16 cellular contexts compared by ENCODE assay signal in the genomic region with DNA sequence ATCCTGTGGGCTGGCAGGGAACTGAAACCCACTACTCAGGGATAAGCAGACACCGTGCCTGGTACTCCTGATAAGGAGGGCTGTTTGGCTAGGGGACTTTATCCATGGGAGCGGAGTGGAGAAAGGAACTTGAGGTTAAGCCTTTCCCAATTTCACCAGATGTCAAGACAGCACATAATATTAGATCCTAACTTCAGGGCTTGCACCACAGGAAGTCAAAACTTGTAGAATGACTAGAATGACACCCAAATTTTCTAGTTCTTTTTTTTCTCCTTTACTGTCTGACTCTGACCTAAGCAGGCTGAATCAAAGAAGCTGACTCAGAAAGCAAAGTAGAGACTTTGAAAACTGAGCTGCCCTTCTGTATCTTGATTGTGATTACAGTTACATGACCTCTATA. TPM values are rescaled to one million over a fixed set of nuclear protein-coding genes. Genes with fewer than 3 reads are reported as not detected.
DNase-seq lines count a peak whose midpoint lies in the region; ATAC-seq and TF ChIP-seq lines count a peak whose summit lies in the region.
"Had no signal": no experiment of that assay in that cellular context is flagged by ENCODE, and none has a peak within 500 bp of the region (broad histone marks: within the 10 kb centered on the region; RNA-seq: fewer than 3 reads in every experiment).

No MANE protein-coding gene starts in this region.

- intact Hi-C loops in Right ventricle myocardium inferior (cut with DNase I) = no loop called here
- intact Hi-C loops in dendritic cell treated with granulocyte-macrophage colony-stimulating factor and Interleukin-4, amounts not matched to agents 40 ng/mL and 50 ng/mL, for 4 days (cut with micrococcal nuclease) = loop anchor here (5.0 kb wide), 1 partner anchor 285 kb away; no protein-coding TSS in a partner anchor
- intact Hi-C loops in activated T-helper 2 cell treated with anti-CD3 and anti-CD28 coated beads, Interferon-gamma antibody, Interleukin-2, Interleukin-4, amounts not matched to agents 10 μg/mL and 5 μg/mL and 100 μg/mL, durations not matched to agents 14 hours and 24 hours and 36 hours (cut with micrococcal nuclease) = no loop called here
- intact Hi-C loops in posterior vena cava (cut with DNase I) = no loop called here

- H3K27me3 ChIP-seq in right atrium auricular region = no peaks in the 10 kb centered on the region
- H3K27me3 ChIP-seq: neutrophil had no signal

- H3K9me3 ChIP-seq in right atrium auricular region = no peaks in the 10 kb centered on the region
- H3K9me3 ChIP-seq: neutrophil had no signal

- H3K27ac Mint-ChIP-seq in dendritic cell treated with granulocyte-macrophage colony-stimulating factor and Interleukin-4, amounts not matched to agents 40 ng/mL and 50 ng/mL, for 4 days = peak overlapping the region; percentile 90
- no peak overlapping the region for H3K27ac Mint-ChIP-seq in activated T-helper 2 cell treated with anti-CD3 and anti-CD28 coated beads, Interferon-gamma antibody, Interleukin-2, Interleukin-4, amounts not matched to agents 10 μg/mL and 5 μg/mL and 100 μg/mL, durations not matched to agents 14 hours and 24 hours and 36 hours
- H3K27ac Mint-ChIP-seq: activated naive CD4-positive, alpha-beta T cell treated with anti-CD3 and anti-CD28 coated beads, Interleukin-2, amount 50 U/mL, for 24 hours had no signal

- no peak overlapping the region for H3K4me3 Mint-ChIP-seq in dendritic cell treated with granulocyte-macrophage colony-stimulating factor and Interleukin-4, amounts not matched to agents 40 ng/mL and 50 ng/mL, for 4 days
- no peak overlapping the region for H3K4me3 Mint-ChIP-seq in activated T-helper 2 cell treated with anti-CD3 and anti-CD28 coated beads, Interferon-gamma antibody, Interleukin-2, Interleukin-4, amounts not matched to agents 10 μg/mL and 5 μg/mL and 100 μg/mL, durations not matched to agents 14 hours and 24 hours and 36 hours (ENCODE audit: low read depth)
- H3K4me3 Mint-ChIP-seq: activated naive CD4-positive, alpha-beta T cell treated with anti-CD3 and anti-CD28 coated beads, Interleukin-2, amount 50 U/mL, for 24 hours had no signal

- no peak overlapping the region for H3K4me3 ChIP-seq in right atrium auricular region

- no peak for TF ChIP-seq CTCF in right atrium auricular region (IDR thresholded peaks at IDR 0.05)

- H3K9me3 Mint-ChIP-seq in dendritic cell treated with granulocyte-macrophage colony-stimulating factor and Interleukin-4, amounts not matched to agents 40 ng/mL and 50 ng/mL, for 4 days = no peaks in the 10 kb centered on the region
- no peaks in the 10 kb centered on the region for H3K9me3 Mint-ChIP-seq in activated T-helper 2 cell treated with anti-CD3 and anti-CD28 coated beads, Interferon-gamma antibody, Interleukin-2, Interleukin-4, amounts not matched to agents 10 μg/mL and 5 μg/mL and 100 μg/mL, durations not matched to agents 14 hours and 24 hours and 36 hours
- H3K9me3 Mint-ChIP-seq: activated naive CD4-positive, alpha-beta T cell treated with anti-CD3 and anti-CD28 coated beads, Interleukin-2, amount 50 U/mL, for 24 hours had no signal

- ATAC-seq in Right ventricle myocardium inferior = peak; percentile 51
- no peak for ATAC-seq in GM21576 (IDR thresholded peaks at IDR 0.05; ENCODE audit: unreplicated experiment)

- H3K36me3 Mint-ChIP-seq in dendritic cell treated with granulocyte-macrophage colony-stimulating factor and Interleukin-4, amounts not matched to agents 40 ng/mL and 50 ng/mL, for 4 days (ENCODE audit: low read depth) = no peaks in the 10 kb centered on the region
- no peaks in the 10 kb centered on the region for H3K36me3 Mint-ChIP-seq in activated T-helper 2 cell treated with anti-CD3 and anti-CD28 coated beads, Interferon-gamma antibody, Interleukin-2, Interleukin-4, amounts not matched to agents 10 μg/mL and 5 μg/mL and 100 μg/mL, durations not matched to agents 14 hours and 24 hours and 36 hours (ENCODE audit: low read depth)
- H3K36me3 Mint-ChIP-seq: activated naive CD4-positive, alpha-beta T cell treated with anti-CD3 and anti-CD28 coated beads, Interleukin-2, amount 50 U/mL, for 24 hours had no signal

- H3K36me3 ChIP-seq in right atrium auricular region = no peaks in the 10 kb centered on the region
- H3K36me3 ChIP-seq: neutrophil had no signal

- DNase-seq in Right ventricle myocardium inferior (ENCODE audit: missing footprints) = no peak
- DNase-seq in right atrium auricular region (ENCODE audit: low spot score) = no peak
- peak; percentile 46 to 60 for DNase-seq in NOMO-1 (lab: John Stamatoyannopoulos, UW; ENCODE audit: unreplicated experiment in 2 of 2)
- no peak for DNase-seq in activated T-helper 2 cell treated with anti-CD3 and anti-CD28 coated beads, Interferon-gamma antibody, Interleukin-2, Interleukin-4, amounts not matched to agents 10 μg/mL and 5 μg/mL and 100 μg/mL, durations not matched to agents 14 hours and 24 hours and 36 hours (ENCODE audit: low spot score)
- DNase-seq in posterior vena cava (ENCODE audit: low spot score) = no peak
- no peak for DNase-seq in stimulated activated CD4-positive, alpha-beta T cell treated with anti-CD3 and anti-CD28 coated beads, Interleukin-4, amount 100 ng/mL, for 1 hour
- DNase-seq: activated CD4-positive, CD25-positive, alpha-beta regulatory T cell; Calu3; midbrain; NCI-H446; stimulated activated naive CD4-positive, alpha-beta T cell; SW 1271 had no signal

- no peaks in the 10 kb centered on the region for H3K27me3 Mint-ChIP-seq in dendritic cell treated with granulocyte-macrophage colony-stimulating factor and Interleukin-4, amounts not matched to agents 40 ng/mL and 50 ng/mL, for 4 days
- H3K27me3 Mint-ChIP-seq in activated T-helper 2 cell treated with anti-CD3 and anti-CD28 coated beads, Interferon-gamma antibody, Interleukin-2, Interleukin-4, amounts not matched to agents 10 μg/mL and 5 μg/mL and 100 μg/mL, durations not matched to agents 14 hours and 24 hours and 36 hours (ENCODE audit: low read depth) = peaks cover 30% of the 10 kb centered on the region

- H3K27ac ChIP-seq in right atrium auricular region = no peak overlapping the region
- H3K27ac ChIP-seq: neutrophil had no signal

- no peaks in the 10 kb centered on the region for H3K4me1 ChIP-seq in right atrium auricular region

- H3K4me1 Mint-ChIP-seq in dendritic cell treated with granulocyte-macrophage colony-stimulating factor and Interleukin-4, amounts not matched to agents 40 ng/mL and 50 ng/mL, for 4 days (ENCODE audit: low read depth) = peaks cover 30% of the 10 kb centered on the region
- H3K4me1 Mint-ChIP-seq in activated T-helper 2 cell treated with anti-CD3 and anti-CD28 coated beads, Interferon-gamma antibody, Interleukin-2, Interleukin-4, amounts not matched to agents 10 μg/mL and 5 μg/mL and 100 μg/mL, durations not matched to agents 14 hours and 24 hours and 36 hours (ENCODE audit: low read depth) = peaks cover 4% of the 10 kb centered on the region
- H3K4me1 Mint-ChIP-seq: activated naive CD4-positive, alpha-beta T cell treated with anti-CD3 and anti-CD28 coated beads, Interleukin-2, amount 50 U/mL, for 24 hours had no signal

RNA-seq across cellular contexts. Expression of a gene that starts 7.1 kb away (rescaled TPM):
- 16.2 TPM for total RNA-seq in Right ventricle myocardium inferior
- 10 to 100 TPM; 12.4 to 17.4 TPM for total RNA-seq in right atrium auricular region
- 6.2 and 9.1 TPM in 2 replicates for total RNA-seq in activated T-helper 2 cell treated with anti-CD3 and anti-CD28 coated beads, Interferon-gamma antibody, Interleukin-2, Interleukin-4, amounts not matched to agents 10 μg/mL and 5 μg/mL and 100 μg/mL, durations not matched to agents 14 hours and 24 hours and 36 hours
- total RNA-seq in posterior vena cava = 10 to 100 TPM; 27.5 to 32.6 TPM

RNA-seq across cellular contexts. Expression of a gene that starts 13.8 kb away (rescaled TPM):
- 24.9 TPM for total RNA-seq in Right ventricle myocardium inferior
- total RNA-seq in right atrium auricular region = 10 to 100 TPM; 28.0 to 29.4 TPM
- 36.3 and 40.0 TPM in 2 replicates for total RNA-seq in activated T-helper 2 cell treated with anti-CD3 and anti-CD28 coated beads, Interferon-gamma antibody, Interleukin-2, Interleukin-4, amounts not matched to agents 10 μg/mL and 5 μg/mL and 100 μg/mL, durations not matched to agents 14 hours and 24 hours and 36 hours
- total RNA-seq in posterior vena cava = 10 to 100 TPM; 60.0 to 60.8 TPM

Comparison
In these comparisons a context has a peak if more than half of its experiments do, and no peak if none do; other contexts are left out.
1. DNase-seq: peak in NOMO-1 (2 of 2); none in Right ventricle myocardium inferior (single experiment), right atrium auricular region (single experiment), activated T-helper 2 cell treated with anti-CD3 and anti-CD28 coated beads, Interferon-gamma antibody, Interleukin-2, Interleukin-4, amounts not matched to agents 10 μg/mL and 5 μg/mL and 100 μg/mL, durations not matched to agents 14 hours and 24 hours and 36 hours (single experiment), posterior vena cava (single experiment) and stimulated activated CD4-positive, alpha-beta T cell treated with anti-CD3 and anti-CD28 coated beads, Interleukin-4, amount 100 ng/mL, for 1 hour (single experiment).